Comparison of ENCODE assay signal across 16 cellular contexts in genomic region chr7:80636709-80637108, GRCh38. TPM values are rescaled to one million over a fixed set of nuclear protein-coding genes. Genes with fewer than 3 reads are reported as not detected.
"Had no signal": no experiment of that assay in that cellular context is flagged by ENCODE, and none has a peak within 500 bp of the region (broad histone marks: within the 10 kb centered on the region; RNA-seq: fewer than 3 reads in every experiment).

No MANE protein-coding gene starts in this region.

- ATAC-seq: left colon; natural killer cell treated with Interleukin-12 subunit alpha and Interleukin-12 subunit beta and Interleukin-15 and Interleukin-18, amount 100 ng/mL, for 72 hours had no signal

- H3K27ac ChIP-seq: coronary artery, esophagus squamous epithelium had no signal

- H3K4me3 ChIP-seq: coronary artery, esophagus squamous epithelium had no signal

- H3K4me3 Mint-ChIP-seq: activated CD4-positive, alpha-beta T cell treated with anti-CD3 and anti-CD28 coated beads, Interleukin-2, amount 10 ng/mL, durations not matched to agents 7 days and 5 days; activated naive CD8-positive, alpha-beta T cell treated with anti-CD3 and anti-CD28 coated beads for 36 hours; activated T-helper 1 cell treated with anti-CD3 and anti-CD28 coated beads, Interleukin-12 subunit alpha, Interleukin-12 subunit beta, Interleukin-2, Interleukin-4 antibody, amounts not matched to agents 30 ng/mL and 10 ng/mL and 1 ng/mL, durations not matched to agents 14 hours and 24 hours and 36 hours; brain; central memory CD8-positive, alpha-beta T cell; memory B cell; natural killer cell treated with Interleukin-12 subunit alpha and Interleukin-12 subunit beta and Interleukin-15 and Interleukin-18, amount 100 ng/mL, for 72 hours; stimulated activated naive CD8-positive, alpha-beta T cell treated with anti-CD3 and anti-CD28 coated beads, Interleukin-15, Interleukin-2, amounts not matched to agents 100 ng/mL and 50 ng/mL, for 24 hours; type B pancreatic cell had no signal

- H3K36me3 ChIP-seq: esophagus squamous epithelium had no signal

- H3K9me3 Mint-ChIP-seq: activated CD4-positive, alpha-beta T cell treated with anti-CD3 and anti-CD28 coated beads, Interleukin-2, amount 10 ng/mL, durations not matched to agents 7 days and 5 days; activated naive CD8-positive, alpha-beta T cell treated with anti-CD3 and anti-CD28 coated beads for 36 hours; activated T-helper 1 cell treated with anti-CD3 and anti-CD28 coated beads, Interleukin-12 subunit alpha, Interleukin-12 subunit beta, Interleukin-2, Interleukin-4 antibody, amounts not matched to agents 30 ng/mL and 10 ng/mL and 1 ng/mL, durations not matched to agents 14 hours and 24 hours and 36 hours; central memory CD8-positive, alpha-beta T cell; memory B cell; stimulated activated naive CD8-positive, alpha-beta T cell treated with anti-CD3 and anti-CD28 coated beads, Interleukin-15, Interleukin-2, amounts not matched to agents 100 ng/mL and 50 ng/mL, for 24 hours; type B pancreatic cell had no signal

- DNase-seq: activated CD4-positive, alpha-beta T cell treated with anti-CD3 and anti-CD28 coated beads, Interleukin-2, amount 10 ng/mL, durations not matched to agents 7 days and 5 days; activated CD4-positive, CD25-positive, alpha-beta regulatory T cell; activated CD8-positive, alpha-beta memory T cell treated with anti-CD3 and anti-CD28 coated beads for 24 hours; activated naive CD8-positive, alpha-beta T cell treated with anti-CD3 and anti-CD28 coated beads for 36 hours; esophagus squamous epithelium; left colon; nucleus accumbens; right cardiac atrium had no signal

- H3K9me3 ChIP-seq: esophagus squamous epithelium had no signal

- H3K4me1 Mint-ChIP-seq: activated CD4-positive, alpha-beta T cell treated with anti-CD3 and anti-CD28 coated beads, Interleukin-2, amount 10 ng/mL, durations not matched to agents 7 days and 5 days; activated naive CD8-positive, alpha-beta T cell treated with anti-CD3 and anti-CD28 coated beads for 36 hours; central memory CD8-positive, alpha-beta T cell; memory B cell had no signal

- H3K27ac Mint-ChIP-seq: activated CD4-positive, alpha-beta T cell treated with anti-CD3 and anti-CD28 coated beads, Interleukin-2, amount 10 ng/mL, durations not matched to agents 7 days and 5 days; activated naive CD8-positive, alpha-beta T cell treated with anti-CD3 and anti-CD28 coated beads for 36 hours; activated T-helper 1 cell treated with anti-CD3 and anti-CD28 coated beads, Interleukin-12 subunit alpha, Interleukin-12 subunit beta, Interleukin-2, Interleukin-4 antibody, amounts not matched to agents 30 ng/mL and 10 ng/mL and 1 ng/mL, durations not matched to agents 14 hours and 24 hours and 36 hours; memory B cell; natural killer cell treated with Interleukin-12 subunit alpha and Interleukin-12 subunit beta and Interleukin-15 and Interleukin-18, amount 100 ng/mL, for 72 hours; stimulated activated naive CD8-positive, alpha-beta T cell treated with anti-CD3 and anti-CD28 coated beads, Interleukin-15, Interleukin-2, amounts not matched to agents 100 ng/mL and 50 ng/mL, for 24 hours; type B pancreatic cell had no signal

- H3K36me3 Mint-ChIP-seq: activated naive CD8-positive, alpha-beta T cell treated with anti-CD3 and anti-CD28 coated beads for 36 hours; brain; memory B cell; natural killer cell treated with Interleukin-12 subunit alpha and Interleukin-12 subunit beta and Interleukin-15 and Interleukin-18, amount 100 ng/mL, for 72 hours; type B pancreatic cell had no signal

- H3K27me3 ChIP-seq: esophagus squamous epithelium had no signal

- H3K27me3 Mint-ChIP-seq: activated CD4-positive, alpha-beta T cell treated with anti-CD3 and anti-CD28 coated beads, Interleukin-2, amount 10 ng/mL, durations not matched to agents 7 days and 5 days; activated naive CD8-positive, alpha-beta T cell treated with anti-CD3 and anti-CD28 coated beads for 36 hours; brain; central memory CD8-positive, alpha-beta T cell; memory B cell; natural killer cell treated with Interleukin-12 subunit alpha and Interleukin-12 subunit beta and Interleukin-15 and Interleukin-18, amount 100 ng/mL, for 72 hours; stimulated activated naive CD8-positive, alpha-beta T cell treated with anti-CD3 and anti-CD28 coated beads, Interleukin-15, Interleukin-2, amounts not matched to agents 100 ng/mL and 50 ng/mL, for 24 hours; type B pancreatic cell had no signal

RNA-seq across cellular contexts. Expression of gene CD36, which starts 1.7 kb away (rescaled TPM):
- total RNA-seq: activated CD4-positive, alpha-beta T cell treated with anti-CD3 and anti-CD28 coated beads, Interleukin-2, amount 10 ng/mL, durations not matched to agents 7 days and 5 days; activated naive CD8-positive, alpha-beta T cell treated with anti-CD3 and anti-CD28 coated beads for 36 hours; activated T-helper 1 cell treated with anti-CD3 and anti-CD28 coated beads, Interleukin-12 subunit alpha, Interleukin-12 subunit beta, Interleukin-2, Interleukin-4 antibody, amounts not matched to agents 30 ng/mL and 10 ng/mL and 1 ng/mL, durations not matched to agents 14 hours and 24 hours and 36 hours; natural killer cell treated with Interleukin-12 subunit alpha and Interleukin-12 subunit beta and Interleukin-15 and Interleukin-18, amount 100 ng/mL, for 72 hours had no signal
